ENCODE assay signal across 8 cellular contexts in genomic region chr21:44818636-44819011, GRCh38. TPM values are rescaled to one million over a fixed set of nuclear protein-coding genes. Genes with fewer than 3 reads are reported as not detected.
DNase-seq lines count a peak whose midpoint lies in the region; ATAC-seq lines count a peak whose summit lies in the region.

No MANE protein-coding gene starts in this region.

- H3K9me3 Mint-ChIP-seq in stimulated activated naive CD8-positive, alpha-beta T cell treated with anti-CD3 and anti-CD28 coated beads, Interleukin-15, Interleukin-2, amounts not matched to agents 100 ng/mL and 50 ng/mL, for 24 hours, result peaks cover 20% of the 10 kb centered on the region

- peak overlapping the region; percentile 66 for H3K4me3 Mint-ChIP-seq in stimulated activated naive CD8-positive, alpha-beta T cell treated with anti-CD3 and anti-CD28 coated beads, Interleukin-15, Interleukin-2, amounts not matched to agents 100 ng/mL and 50 ng/mL, for 24 hours

- WGBS in aorta, 2 donors, result 45 to 58% methylated on average over 32 to 37 of the region's 37 CpGs

- H3K36me3 Mint-ChIP-seq in stimulated activated naive CD8-positive, alpha-beta T cell treated with anti-CD3 and anti-CD28 coated beads, Interleukin-15, Interleukin-2, amounts not matched to agents 100 ng/mL and 50 ng/mL, for 24 hours (ENCODE audit: low read depth), result no peaks in the 10 kb centered on the region

- H3K27ac ChIP-seq in cingulate gyrus (ENCODE audit: low read depth, low read length), result peak overlapping the region; percentile 69
- peak overlapping the region in 1 of 2 donors; percentile 31 for H3K27ac ChIP-seq in aorta (ENCODE audit: low read depth in 1 of 2, low read length in 2 of 2)

- peaks cover 21% of the 10 kb centered on the region for H3K4me1 Mint-ChIP-seq in stimulated activated naive CD8-positive, alpha-beta T cell treated with anti-CD3 and anti-CD28 coated beads, Interleukin-15, Interleukin-2, amounts not matched to agents 100 ng/mL and 50 ng/mL, for 24 hours (ENCODE audit: low read depth)

- H3K9me3 ChIP-seq in mononuclear cell (ENCODE audit: low read depth, low read length) (peaks cover 10% of the 10 kb centered on the region), aorta (ENCODE audit: control insufficient read depth, low read length) (peaks cover 5% of the 10 kb centered on the region)

- no peaks in the 10 kb centered on the region for H3K36me3 ChIP-seq in aorta (ENCODE audit: control insufficient read depth in 1 of 2, insufficient read depth in 2 of 2, low read length in 1 of 2)

- DNase-seq in stimulated activated naive CD8-positive, alpha-beta T cell treated with anti-CD3 and anti-CD28 coated beads, Interleukin-15, Interleukin-2, amounts not matched to agents 100 U/mL and 50 U/mL, for 24 hours, result no peak
- DNase-seq in aorta, result peak in 1 of 2 donors; percentile 84
- DNase-seq in amygdala (lab: John Stamatoyannopoulos, UW), result no peak
- DNase-seq in NCI-H2107 treated with DMSO at 0.1 percent for 48 hours (lab: John Stamatoyannopoulos, UW; ENCODE audit: unreplicated experiment), result no peak
- no peak for DNase-seq in NCI-H82 (lab: John Stamatoyannopoulos, UW)

- ATAC-seq in stimulated activated naive CD8-positive, alpha-beta T cell treated with anti-CD3 and anti-CD28 coated beads, Interleukin-15, Interleukin-2, amounts not matched to agents 100 U/mL and 50 U/mL, for 24 hours, result no peak
- ATAC-seq in aorta (ENCODE audit: low FRiP score), result no peak

- H3K27me3 Mint-ChIP-seq in stimulated activated naive CD8-positive, alpha-beta T cell treated with anti-CD3 and anti-CD28 coated beads, Interleukin-15, Interleukin-2, amounts not matched to agents 100 ng/mL and 50 ng/mL, for 24 hours, result peaks cover 7% of the 10 kb centered on the region

- intact Hi-C loops in aorta (cut with DNase I), result loop anchor here (5.0 to 10.0 kb wide), 2 partner anchors 54 to 484 kb away; partner anchors contain the start of genes PTTG1IP (in 2 of the 2) and CFAP410 (in 1 of the 2)

- peak overlapping the region; percentile 59 for H3K4me3 ChIP-seq in mononuclear cell (ENCODE audit: low read length)
- H3K4me3 ChIP-seq in aorta (ENCODE audit: low read length in 2 of 2), result peak overlapping the region; percentile 51 to 67

- H3K27me3 ChIP-seq in mononuclear cell (ENCODE audit: insufficient read depth, low read length), result no peaks in the 10 kb centered on the region
- no peaks in the 10 kb centered on the region for H3K27me3 ChIP-seq in aorta (ENCODE audit: control insufficient read depth in 1 of 2, insufficient read depth in 2 of 2, low read length in 1 of 2)

- H3K27ac Mint-ChIP-seq in stimulated activated naive CD8-positive, alpha-beta T cell treated with anti-CD3 and anti-CD28 coated beads, Interleukin-15, Interleukin-2, amounts not matched to agents 100 ng/mL and 50 ng/mL, for 24 hours, result no peak overlapping the region

- H3K4me1 ChIP-seq in mononuclear cell (ENCODE audit: insufficient read depth, low read length) (peaks cover 17% of the 10 kb centered on the region), aorta (ENCODE audit: control insufficient read depth in 1 of 2, insufficient read depth in 2 of 2, low read length in 2 of 2) (no peaks in the 10 kb centered on the region)

RNA-seq across cellular contexts. Expression of gene SUMO3, which starts 0.8 kb away (rescaled TPM):
- total RNA-seq in mononuclear cell (86.3 TPM), aorta (10 to 100 TPM; 63.2 to 68.9 TPM)
- polyA plus RNA-seq in aorta, result 10 to 100 TPM; 35.7 to 88.0 TPM

RNA-seq across cellular contexts. Expression of gene UBE2G2, which starts 17.0 kb away (rescaled TPM):
- total RNA-seq in mononuclear cell (90.0 TPM), aorta (10 to 100 TPM; 79.5 to 83.6 TPM)
- polyA plus RNA-seq in aorta, result 10 to 100 TPM; 46.8 to 60.0 TPM

RNA-seq across cellular contexts. Expression of gene PTTG1IP, which starts 54.9 kb away (rescaled TPM):
- total RNA-seq in mononuclear cell, result 71.9 TPM
- total RNA-seq in aorta, result 100 to 1,000 TPM; 268 to 271 TPM
- polyA plus RNA-seq in aorta, result 100 to 1,000 TPM; 103 to 191 TPM
